9 cellular contexts compared by ENCODE assay signal in the genomic region with DNA sequence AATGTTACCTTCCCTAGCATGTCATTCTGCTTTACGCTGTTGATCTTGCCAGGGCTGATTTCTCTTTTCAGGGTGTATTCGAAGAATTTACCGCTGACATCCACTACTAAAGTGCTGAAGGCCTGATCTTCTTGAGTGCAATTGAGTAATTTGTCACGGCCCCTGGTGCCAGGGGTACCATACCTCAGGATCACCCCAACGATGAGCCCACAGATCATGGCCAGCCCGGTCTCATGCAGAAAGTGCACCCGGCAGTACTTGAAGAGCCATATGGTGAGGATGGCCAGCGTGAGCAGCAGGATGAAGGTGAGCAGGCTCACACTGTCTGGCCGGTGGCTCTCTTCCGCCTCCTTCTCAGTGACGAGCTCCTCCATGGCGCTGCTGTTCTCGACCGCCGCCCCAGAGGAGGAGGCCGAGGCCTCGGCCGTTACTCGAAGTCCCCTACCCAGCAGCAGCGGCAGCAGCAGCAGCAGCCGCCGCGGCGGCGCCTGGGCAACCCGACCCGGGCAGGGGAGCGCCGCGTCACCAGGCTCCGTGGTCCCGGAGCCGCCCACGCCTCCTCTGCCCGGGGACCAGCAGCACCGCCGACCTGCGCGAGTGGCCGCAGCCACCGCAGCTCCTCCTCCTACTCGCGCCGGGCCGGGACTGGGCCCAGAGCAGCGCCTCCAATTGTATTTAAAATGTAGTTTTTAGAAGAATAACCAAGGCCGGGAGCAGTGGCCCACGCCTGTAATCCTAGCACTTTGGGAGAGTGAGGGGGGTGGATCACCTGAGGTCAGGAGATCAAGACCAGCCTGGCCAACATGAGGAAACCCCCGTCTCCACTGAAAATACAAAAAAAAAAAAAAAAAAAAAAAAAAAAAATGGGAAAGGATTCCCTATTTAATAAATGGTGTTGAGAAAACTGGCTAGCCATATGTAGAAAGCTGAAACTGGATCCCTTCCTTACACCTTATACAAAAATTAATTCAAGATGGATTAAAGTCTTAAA. TPM values are rescaled to one million over a fixed set of nuclear protein-coding genes. Genes with fewer than 3 reads are reported as not detected.
A peak's percentile ranks its signal among the peaks of the same experiment; 100 is the strongest.
DNase-seq lines count a peak whose midpoint lies in the region; ATAC-seq and TF ChIP-seq lines count a peak whose summit lies in the region.
"Had no signal": no experiment of that assay in that cellular context is flagged by ENCODE, and none has a peak within 500 bp of the region (broad histone marks: within the 10 kb centered on the region; RNA-seq: fewer than 3 reads in every experiment).

No MANE protein-coding gene starts in this region.

- H3K4me1 ChIP-seq in foreskin keratinocyte (no peaks in the 10 kb centered on the region), neutrophil (ENCODE audit: control insufficient read depth in 1 of 2, insufficient read depth in 1 of 2, low read depth in 1 of 2, low read length in 1 of 2) (peaks cover 5 to 7% of the 10 kb centered on the region in 2 experiments)

- H3K27ac ChIP-seq in foreskin keratinocyte (no peak overlapping the region), neutrophil (no peak overlapping the region)
- H3K27ac ChIP-seq: SK-N-MC had no signal

- peak; percentile 79 for ATAC-seq in HG03442 (IDR thresholded peaks at IDR 0.05; ENCODE audit: unreplicated experiment)
- ATAC-seq in activated T-cell treated with anti-CD3 and anti-CD28 coated beads, Interleukin-2, amount 50 U/mL, for 4 hours, result peak; percentile 59 to 60
- ATAC-seq in foreskin keratinocyte, result peak; percentile 87
- no peak for ATAC-seq in GM21515 (IDR thresholded peaks at IDR 0.05; ENCODE audit: unreplicated experiment)
- ATAC-seq in HG03097 (IDR thresholded peaks at IDR 0.05; ENCODE audit: low FRiP score, unreplicated experiment), result no peak

- peak overlapping the region; percentile 8 for H3K4me3 Mint-ChIP-seq in activated T-cell treated with anti-CD3 and anti-CD28 coated beads, Interleukin-2, amount 50 U/mL, for 4 hours

- DNase-seq in GM06990 (ENCODE audit: extremely low read depth, insufficient read length) (peak; percentile 50), foreskin keratinocyte (no peak), NK-92 (lab: John Stamatoyannopoulos, UW; ENCODE audit: unreplicated experiment) (no peak)
- DNase-seq in activated T-cell treated with anti-CD3 and anti-CD28 coated beads, Interleukin-2, amount 50 U/mL, for 4 hours, result peak; percentile 9

- H3K36me3 Mint-ChIP-seq in activated T-cell treated with anti-CD3 and anti-CD28 coated beads, Interleukin-2, amount 50 U/mL, for 4 hours (ENCODE audit: insufficient read depth), result no peaks in the 10 kb centered on the region

- TF ChIP-seq CTCF in GM06990 (IDR thresholded peaks at IDR 0.05; ENCODE audit: insufficient read depth, low read length, poor library complexity, severe bottlenecking) (no peak), foreskin keratinocyte (conservative IDR thresholded peaks at IDR 0.05) (no peak), neutrophil (IDR thresholded peaks at IDR 0.05) (no peak)

- no peaks in the 10 kb centered on the region for H3K9me3 ChIP-seq in neutrophil

- no peaks in the 10 kb centered on the region; the same call in none of the 2 replicates for H3K27me3 ChIP-seq in GM06990 (replicated peaks; ENCODE audit: control insufficient read depth, insufficient read depth, low read length)
- peaks cover 13% of the 10 kb centered on the region for H3K27me3 ChIP-seq in foreskin keratinocyte
- H3K27me3 ChIP-seq in neutrophil, result peaks cover 99% of the 10 kb centered on the region

- no peaks in the 10 kb centered on the region for H3K36me3 ChIP-seq in GM06990 (ENCODE audit: control insufficient read depth, insufficient read depth, low read length)
- no peaks in the 10 kb centered on the region for H3K36me3 ChIP-seq in neutrophil

- no peaks in the 10 kb centered on the region for H3K9me3 Mint-ChIP-seq in activated T-cell treated with anti-CD3 and anti-CD28 coated beads, Interleukin-2, amount 50 U/mL, for 4 hours

- peaks cover 9% of the 10 kb centered on the region for H3K4me1 Mint-ChIP-seq in activated T-cell treated with anti-CD3 and anti-CD28 coated beads, Interleukin-2, amount 50 U/mL, for 4 hours (ENCODE audit: low read depth)

- H3K4me3 ChIP-seq in GM06990 (replicated peaks; ENCODE audit: low read depth, low read length) (peak overlapping the region; percentile 11; the same call in 1 of the 2 replicates), neutrophil (ENCODE audit: low read depth in 1 of 2, low read length in 1 of 2) (peak overlapping the region; percentile 45)
- H3K4me3 ChIP-seq: SK-N-MC had no signal

- peaks cover 28% of the 10 kb centered on the region for H3K27me3 Mint-ChIP-seq in activated T-cell treated with anti-CD3 and anti-CD28 coated beads, Interleukin-2, amount 50 U/mL, for 4 hours (ENCODE audit: low read depth)

RNA-seq across cellular contexts. Expression of gene TMPO, which starts 58.5 kb away (rescaled TPM):
- total RNA-seq in activated T-cell treated with anti-CD3 and anti-CD28 coated beads, Interleukin-2, amount 50 U/mL, for 4 hours, result 100 to 1,000 TPM; 180 to 198 (median 187) TPM
- 122 and 145 TPM in 2 replicates for total RNA-seq in foreskin keratinocyte
- polyA plus RNA-seq in foreskin keratinocyte, result 34.2 and 47.8 TPM in 2 replicates

Comparison
In these comparisons a context has a peak if more than half of its experiments do, and no peak if none do; other contexts are left out.
1. DNase-seq: peak in GM06990 (single experiment) and activated T-cell treated with anti-CD3 and anti-CD28 coated beads, Interleukin-2, amount 50 U/mL, for 4 hours (single experiment); none in foreskin keratinocyte (0 of 2) and NK-92 (single experiment).
2. ATAC-seq: peak in HG03442 (single experiment), activated T-cell treated with anti-CD3 and anti-CD28 coated beads, Interleukin-2, amount 50 U/mL, for 4 hours (2 of 2) and foreskin keratinocyte (single experiment); none in GM21515 (single experiment) and HG03097 (single experiment).